In genomic region chr1:81237531-81238528, GRCh38 we compare ENCODE assay signal across 13 cellular contexts.
DNase-seq lines count a peak whose midpoint lies in the region; ATAC-seq and TF ChIP-seq lines count a peak whose summit lies in the region.
"Had no signal": no experiment of that assay in that cellular context is flagged by ENCODE, and none has a peak within 500 bp of the region (broad histone marks: within the 10 kb centered on the region; RNA-seq: fewer than 3 reads in every experiment).

No MANE protein-coding gene starts in this region.

- ATAC-seq in activated CD4-positive, CD25-positive, alpha-beta regulatory T cell treated with anti-CD3 and anti-CD28 coated beads, Interleukin-2, amount 50 U/mL, for 24 hours, result no peak
- no peak for ATAC-seq in activated naive CD4-positive, alpha-beta T cell treated with anti-CD3 and anti-CD28 coated beads, Interleukin-2, amount 50 U/mL, for 72 hours

- H3K9me3 ChIP-seq in HUES6 (ENCODE audit: control insufficient read depth, insufficient read depth, low read depth, low read length), result no peaks in the 10 kb centered on the region

- intact Hi-C loops in CD14-positive monocyte (cut with micrococcal nuclease), result no loop called here

- peaks cover 65% of the 10 kb centered on the region for H3K4me1 ChIP-seq in HUES6 (ENCODE audit: control insufficient read depth, insufficient read depth, low read length)

- H3K4me3 Mint-ChIP-seq in CD14-positive monocyte, result peak overlapping the region; percentile 20 to 72
- H3K4me3 Mint-ChIP-seq in mesothelial cell of epicardium, result peak overlapping the region; percentile 25

- TF ChIP-seq CTCF in CD14-positive monocyte (IDR thresholded peaks at IDR 0.05), result no peak
- no peak for TF ChIP-seq CTCF in brain microvascular endothelial cell (IDR thresholded peaks at IDR 0.05; ENCODE audit: low read depth, low read length, missing control alignments)
- no peak for TF ChIP-seq CTCF in mesothelial cell of epicardium (IDR thresholded peaks at IDR 0.05; ENCODE audit: unreplicated experiment)
- no peak for TF ChIP-seq CTCF in GM20000 (IDR thresholded peaks at IDR 0.05; ENCODE audit: extremely low read depth, missing control alignments)

- H3K27me3 Mint-ChIP-seq in CD14-positive monocyte (ENCODE audit: low read depth in 3 of 3), result peaks cover 0 to 3% (median 0%) of the 10 kb centered on the region in 3 donors
- peaks cover 7% of the 10 kb centered on the region for H3K27me3 Mint-ChIP-seq in mesothelial cell of epicardium (ENCODE audit: low read depth)

- H3K4me3 ChIP-seq in HUES6 (ENCODE audit: low read depth, low read length) (peak overlapping the region; percentile 54), brain microvascular endothelial cell (ENCODE audit: low read depth, low read length) (peak overlapping the region; percentile 26)

- in situ Hi-C loops in brain microvascular endothelial cell (cut with HindIII; ENCODE audit: low pct_ligation_motif_present, low sequenced_read_pairs), result no loop called here

- H3K27ac ChIP-seq in HUES6 (ENCODE audit: low read depth, low read length) (peak overlapping the region; percentile 64), brain microvascular endothelial cell (no peak overlapping the region)

- H3K36me3 ChIP-seq in HUES6 (ENCODE audit: control insufficient read depth, insufficient read depth, low read length) (no peaks in the 10 kb centered on the region), brain microvascular endothelial cell (replicated peaks) (no peaks in the 10 kb centered on the region)

- H3K27ac Mint-ChIP-seq in CD14-positive monocyte, result peak overlapping the region in 3 of 7 donors; percentile 19 to 54 (median 31)
- no peak overlapping the region for H3K27ac Mint-ChIP-seq in mesothelial cell of epicardium
- no peak overlapping the region for H3K27ac Mint-ChIP-seq in activated naive CD4-positive, alpha-beta T cell treated with anti-CD3 and anti-CD28 coated beads, Interleukin-2, amount 50 U/mL, for 72 hours

- peaks cover 19% of the 10 kb centered on the region for H3K4me1 Mint-ChIP-seq in CD14-positive monocyte
- peaks cover 21% of the 10 kb centered on the region for H3K4me1 Mint-ChIP-seq in mesothelial cell of epicardium

- no peaks in the 10 kb centered on the region for H3K27me3 ChIP-seq in HUES6 (ENCODE audit: control insufficient read depth, insufficient read depth, low read length)
- H3K27me3 ChIP-seq in brain microvascular endothelial cell (replicated peaks), result no peaks in the 10 kb centered on the region

- H3K9ac ChIP-seq in HUES6 (ENCODE audit: low read length), result peak overlapping the region; percentile 53

- no peak for DNase-seq in CD14-positive monocyte (ENCODE audit: low spot score)
- no peak for DNase-seq in brain microvascular endothelial cell
- no peak for DNase-seq in mesothelial cell of epicardium (ENCODE audit: low spot score in 2 of 2, unreplicated experiment in 2 of 2)
- no peak for DNase-seq in GM20000 (ENCODE audit: low spot score)
- DNase-seq in activated naive CD4-positive, alpha-beta T cell treated with anti-CD3 and anti-CD28 coated beads, Interleukin-2, amount 50 U/mL, for 72 hours (ENCODE audit: low spot score in 2 of 2), result no peak
- DNase-seq in T1000 (lab: John Stamatoyannopoulos, UW), result no peak
- DNase-seq: activated CD4-positive, alpha-beta T cell treated with anti-CD3 and anti-CD28 coated beads for 4 hours; DND-41; effector memory CD4-positive, alpha-beta T cell; NCI-H187 treated with DMSO at 0.1 percent for 48 hours; trophoblast cell had no signal

- H3K36me3 Mint-ChIP-seq in CD14-positive monocyte (no peaks in the 10 kb centered on the region), mesothelial cell of epicardium (no peaks in the 10 kb centered on the region)
- H3K36me3 Mint-ChIP-seq in activated naive CD4-positive, alpha-beta T cell treated with anti-CD3 and anti-CD28 coated beads, Interleukin-2, amount 50 U/mL, for 72 hours, result no peaks in the 10 kb centered on the region

- H3K9me3 Mint-ChIP-seq in CD14-positive monocyte (peaks cover 0 to 1% (median 0%) of the 10 kb centered on the region in 7 donors), mesothelial cell of epicardium (no peaks in the 10 kb centered on the region)
- H3K9me3 Mint-ChIP-seq in activated naive CD4-positive, alpha-beta T cell treated with anti-CD3 and anti-CD28 coated beads, Interleukin-2, amount 50 U/mL, for 72 hours, result no peaks in the 10 kb centered on the region
